In the genomic region with DNA sequence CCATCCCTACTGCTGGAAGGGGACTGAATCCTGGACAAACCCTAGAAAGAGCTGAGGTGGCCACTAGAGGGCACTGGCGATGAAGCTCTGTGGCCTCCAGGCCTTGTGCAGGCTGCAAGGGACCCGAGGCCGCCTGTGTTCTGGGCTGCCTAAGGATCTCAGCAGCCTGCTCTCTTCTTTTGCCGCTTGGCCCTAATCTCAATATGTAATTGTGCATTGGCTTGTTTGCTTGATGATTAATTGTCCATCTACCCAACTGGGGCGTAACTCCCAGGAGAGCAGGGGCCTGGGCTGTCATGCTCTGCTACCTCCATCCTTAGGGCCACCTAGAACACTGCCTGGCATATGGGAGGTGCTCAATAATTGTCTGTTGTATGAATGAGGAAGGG, we compare ENCODE assay signal across 8 cellular contexts.
A peak's percentile ranks its signal among the peaks of the same experiment; 100 is the strongest.
DNase-seq lines count a peak whose midpoint lies in the region; ATAC-seq and TF ChIP-seq lines count a peak whose summit lies in the region.

No MANE protein-coding gene starts in this region.

- no peak overlapping the region for H3K4me3 ChIP-seq in cardiac fibroblast (replicated peaks in 1 of 2; ENCODE audit: low read depth in 2 of 2, low read length in 2 of 2)

- in situ Hi-C loops in ACHN (cut with HindIII; ENCODE audit: low pct_ligation_motif_present, low pct_unique_long_range_greater_than_20kb, low sequenced_read_pairs), result no loop called here

- peak; percentile 64 for DNase-seq in ACHN
- peak; percentile 35 for DNase-seq in NCI-H2196 treated with DMSO at 0.1 percent for 48 hours (lab: John Stamatoyannopoulos, UW; ENCODE audit: unreplicated experiment)
- DNase-seq in activated CD4-positive, CD25-positive, alpha-beta regulatory T cell (lab: John Stamatoyannopoulos, UW), result peak; percentile 50 to 56 (median 53)
- DNase-seq in cardiac fibroblast (ENCODE audit: low read depth in 2 of 2), result peak; percentile 83 to 89
- peak; percentile 73 for DNase-seq in kidney tubule cell (ENCODE audit: low spot score)
- DNase-seq in stimulated activated CD4-positive, alpha-beta T cell treated with anti-CD3 and anti-CD28 coated beads, Interleukin-4, amount 100 ng/mL, for 1 hour, result peak; percentile 79

- ATAC-seq in GM18861 (IDR thresholded peaks at IDR 0.05; ENCODE audit: unreplicated experiment), result peak; percentile 69
- peak; percentile 85 for ATAC-seq in HG03139 (IDR thresholded peaks at IDR 0.05; ENCODE audit: unreplicated experiment)

- peak; percentile 90 for TF ChIP-seq CTCF in cardiac fibroblast (IDR thresholded peaks at IDR 0.05; ENCODE audit: low read depth, low read length)

Comparison
In these comparisons a context has a peak if more than half of its experiments do, and no peak if none do; other contexts are left out.
1. DNase-seq: peak in every context shown above with its lines; median percentile 86 in cardiac fibroblast; 79 in stimulated activated CD4-positive, alpha-beta T cell treated with anti-CD3 and anti-CD28 coated beads, Interleukin-4, amount 100 ng/mL, for 1 hour; 73 in kidney tubule cell; 64 in ACHN; 53 in activated CD4-positive, CD25-positive, alpha-beta regulatory T cell; 35 in NCI-H2196 treated with DMSO at 0.1 percent for 48 hours.